Comparison of ENCODE assay signal across 16 cellular contexts in the genomic region with DNA sequence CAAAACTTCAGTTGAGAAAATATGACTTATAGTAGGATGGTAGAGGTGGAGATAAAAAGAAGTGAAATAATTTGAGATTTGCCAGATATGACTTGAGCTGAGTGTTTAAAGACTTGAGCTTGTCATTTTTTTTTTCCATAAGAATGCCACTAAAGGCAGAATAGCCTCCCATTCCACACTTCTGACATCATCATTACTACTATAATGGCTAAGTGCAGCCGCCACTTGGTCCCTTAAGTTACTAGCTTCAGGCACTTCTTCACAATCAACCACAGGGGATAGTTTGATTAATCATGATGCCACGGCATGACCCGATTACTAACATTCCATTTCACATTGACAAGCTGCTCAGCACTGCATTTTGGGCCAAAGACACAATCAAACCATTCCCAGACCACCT.
"Had no signal": no experiment of that assay in that cellular context is flagged by ENCODE, and none has a peak within 500 bp of the region (broad histone marks: within the 10 kb centered on the region; RNA-seq: fewer than 3 reads in every experiment).

No MANE protein-coding gene starts in this region.

- H3K36me3 ChIP-seq: left lung, transverse colon had no signal

- ATAC-seq: activated naive CD8-positive, alpha-beta T cell treated with anti-CD3 and anti-CD28 coated beads, Interleukin-2, amount 50 U/mL, for 24 hours; left lung; right cardiac atrium; stimulated activated naive CD8-positive, alpha-beta T cell treated with anti-CD3 and anti-CD28 coated beads, Interleukin-15, Interleukin-2, amounts not matched to agents 100 U/mL and 50 U/mL, for 24 hours had no signal

- H3K27ac ChIP-seq: dorsolateral prefrontal cortex, left lung, transverse colon, VCaP had no signal

- H3K27me3 ChIP-seq: dorsolateral prefrontal cortex, left lung, transverse colon had no signal

- H3K4me1 ChIP-seq: left lung had no signal

- H3K4me3 ChIP-seq: dorsolateral prefrontal cortex, left lung, transverse colon had no signal

- DNase-seq: activated CD4-positive, alpha-beta T cell treated with anti-CD3 and anti-CD28 coated beads for 1 hour; activated CD4-positive, alpha-beta T cell treated with anti-CD3 and anti-CD28 coated beads, Interleukin-2, amount 50 U/mL, for 4 hours; activated naive CD4-positive, alpha-beta T cell treated with Interleukin-2 at 50 U/mL for 16 hours; activated naive CD8-positive, alpha-beta T cell treated with anti-CD3 and anti-CD28 coated beads, Interleukin-2, amount 50 U/mL, for 24 hours; activated T-cell treated with anti-CD3 and anti-CD28 coated beads for 4 hours; dorsolateral prefrontal cortex; endodermal cell; erythroblast; islet precursor cell; left lung; nucleus accumbens; right cardiac atrium; small intestine; stimulated activated naive CD8-positive, alpha-beta T cell treated with anti-CD3 and anti-CD28 coated beads, Interleukin-15, Interleukin-2, amounts not matched to agents 100 U/mL and 50 U/mL, for 24 hours; transverse colon had no signal
